ENCODE assay signal across 17 cellular contexts in the genomic region with DNA sequence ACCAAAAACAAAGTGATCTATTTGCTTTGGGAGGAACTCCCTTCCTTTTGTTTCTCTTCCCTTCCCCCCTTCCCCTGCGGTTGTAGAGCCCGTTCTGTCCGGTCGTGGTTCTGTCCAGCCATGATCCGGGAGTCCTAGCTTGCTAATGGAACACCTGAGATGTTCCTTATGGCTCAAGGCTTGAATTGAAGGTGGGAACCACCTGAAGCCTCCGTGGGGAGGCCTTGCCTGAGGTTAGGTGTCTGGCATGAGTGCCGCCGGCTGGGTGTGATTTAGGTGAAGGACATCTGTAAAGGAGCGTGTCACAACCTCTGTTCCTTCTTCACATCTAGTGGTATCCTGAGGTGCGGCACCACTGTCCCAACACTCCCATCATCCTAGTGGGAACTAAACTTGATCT. TPM values are rescaled to one million over a fixed set of nuclear protein-coding genes. Genes with fewer than 3 reads are reported as not detected.
DNase-seq lines count a peak whose midpoint lies in the region; ATAC-seq and TF ChIP-seq lines count a peak whose summit lies in the region.
"Had no signal": no experiment of that assay in that cellular context is flagged by ENCODE, and none has a peak within 500 bp of the region (broad histone marks: within the 10 kb centered on the region; RNA-seq: fewer than 3 reads in every experiment).

No MANE protein-coding gene starts in this region.

- H3K27ac Mint-ChIP-seq in activated CD4-positive, alpha-beta T cell treated with anti-CD3 and anti-CD28 coated beads, Interleukin-2, amount 10 ng/mL, durations not matched to agents 7 days and 5 days, result peak overlapping the region; percentile 19
- H3K27ac Mint-ChIP-seq in WTC11, result peak overlapping the region; percentile 74
- peak overlapping the region; percentile 26 for H3K27ac Mint-ChIP-seq in glutamatergic neuron (ENCODE audit: unreplicated experiment)
- H3K27ac Mint-ChIP-seq: B cell had no signal

- H3K4me3 Mint-ChIP-seq in activated CD4-positive, alpha-beta T cell treated with anti-CD3 and anti-CD28 coated beads, Interleukin-2, amount 10 ng/mL, durations not matched to agents 7 days and 5 days, result no peak overlapping the region
- no peak overlapping the region for H3K4me3 Mint-ChIP-seq in WTC11
- H3K4me3 Mint-ChIP-seq in glutamatergic neuron (ENCODE audit: unreplicated experiment), result no peak overlapping the region
- H3K4me3 Mint-ChIP-seq: B cell; CD4-positive, alpha-beta memory T cell had no signal

- no peak for TF ChIP-seq POLR2A in spleen (IDR thresholded peaks at IDR 0.05)

- CTCF ChIA-PET in activated CD4-positive, alpha-beta T cell treated with anti-CD3 and anti-CD28 coated beads, Interleukin-2, amount 10 ng/mL, durations not matched to agents 7 days and 5 days (lab: Charles Lee), result interaction anchor here (0.6 kb wide), 1 partner anchor 22 kb away, joined by 4 read pairs; no protein-coding TSS in a partner anchor
- CTCF ChIA-PET in WTC11 (lab: Charles Lee), result no interaction called here

- peak overlapping the region in 3 of 8 donors; percentile 54 to 82 (median 61) for H3K27ac ChIP-seq in spleen
- H3K27ac ChIP-seq in aorta (ENCODE audit: low read depth in 1 of 2, low read length in 2 of 2), result no peak overlapping the region
- H3K27ac ChIP-seq: 22Rv1 had no signal

- no peaks in the 10 kb centered on the region for H3K9me3 ChIP-seq in spleen
- H3K9me3 ChIP-seq in aorta (ENCODE audit: control insufficient read depth, low read length), result no peaks in the 10 kb centered on the region

- peaks cover 13% of the 10 kb centered on the region for H3K4me1 Mint-ChIP-seq in activated CD4-positive, alpha-beta T cell treated with anti-CD3 and anti-CD28 coated beads, Interleukin-2, amount 10 ng/mL, durations not matched to agents 7 days and 5 days
- H3K4me1 Mint-ChIP-seq in WTC11, result peaks cover 15% of the 10 kb centered on the region
- peaks cover 13% of the 10 kb centered on the region for H3K4me1 Mint-ChIP-seq in glutamatergic neuron (ENCODE audit: low read depth, unreplicated experiment)

- POLR2A ChIA-PET in activated CD4-positive, alpha-beta T cell treated with anti-CD3 and anti-CD28 coated beads, Interleukin-2, amount 10 ng/mL, durations not matched to agents 7 days and 5 days (lab: Charles Lee), result no interaction called here
- POLR2A ChIA-PET in WTC11 (lab: Charles Lee), result no interaction called here

- no peaks in the 10 kb centered on the region for H3K9me3 Mint-ChIP-seq in activated CD4-positive, alpha-beta T cell treated with anti-CD3 and anti-CD28 coated beads, Interleukin-2, amount 10 ng/mL, durations not matched to agents 7 days and 5 days
- H3K9me3 Mint-ChIP-seq in WTC11 (no peaks in the 10 kb centered on the region), glutamatergic neuron (ENCODE audit: unreplicated experiment) (peaks cover 3% of the 10 kb centered on the region)
- H3K9me3 Mint-ChIP-seq: CD4-positive, alpha-beta memory T cell had no signal

- TF ChIP-seq CTCF in WTC11 (IDR thresholded peaks at IDR 0.05) (no peak), glutamatergic neuron (IDR thresholded peaks at IDR 0.05; ENCODE audit: partially characterized antibody, unreplicated experiment) (no peak), spleen (IDR thresholded peaks at IDR 0.05 in 8 of 11, conservative IDR thresholded peaks at IDR 0.05 in 3 of 11) (no peak), GM13976 (IDR thresholded peaks at IDR 0.05; ENCODE audit: borderline replicate concordance, control extremely low read depth, extremely low read depth, insufficient read depth, missing control alignments) (no peak)

- H3K36me3 ChIP-seq in spleen (peaks cover 3 to 93% (median 67%) of the 10 kb centered on the region in 6 donors), aorta (ENCODE audit: control insufficient read depth in 1 of 2, insufficient read depth in 2 of 2, low read length in 1 of 2) (peaks cover 0 to 9% of the 10 kb centered on the region in 2 donors)

- peaks cover 35% of the 10 kb centered on the region for H3K36me3 Mint-ChIP-seq in activated CD4-positive, alpha-beta T cell treated with anti-CD3 and anti-CD28 coated beads, Interleukin-2, amount 10 ng/mL, durations not matched to agents 7 days and 5 days (ENCODE audit: low read depth)
- H3K36me3 Mint-ChIP-seq in WTC11 (peaks cover 46% of the 10 kb centered on the region), glutamatergic neuron (ENCODE audit: unreplicated experiment) (no peaks in the 10 kb centered on the region)

- H3K27me3 Mint-ChIP-seq in activated CD4-positive, alpha-beta T cell treated with anti-CD3 and anti-CD28 coated beads, Interleukin-2, amount 10 ng/mL, durations not matched to agents 7 days and 5 days, result no peaks in the 10 kb centered on the region
- no peaks in the 10 kb centered on the region for H3K27me3 Mint-ChIP-seq in WTC11 (ENCODE audit: low read depth)
- H3K27me3 Mint-ChIP-seq in glutamatergic neuron (ENCODE audit: unreplicated experiment), result peaks cover 3% of the 10 kb centered on the region
- H3K27me3 Mint-ChIP-seq: B cell; CD4-positive, alpha-beta memory T cell had no signal

- no peaks in the 10 kb centered on the region for H3K27me3 ChIP-seq in spleen (replicated peaks in 1 of 7)
- H3K27me3 ChIP-seq in aorta (ENCODE audit: control insufficient read depth in 1 of 2, insufficient read depth in 2 of 2, low read length in 1 of 2), result no peaks in the 10 kb centered on the region

- ATAC-seq in WTC11 (no peak), aorta (ENCODE audit: low FRiP score) (no peak), HG03439 (IDR thresholded peaks at IDR 0.05; ENCODE audit: unreplicated experiment) (no peak)

- no peak for DNase-seq in activated CD4-positive, alpha-beta T cell treated with anti-CD3 and anti-CD28 coated beads, Interleukin-2, amount 10 ng/mL, durations not matched to agents 7 days and 5 days
- no peak for DNase-seq in activated CD4-positive, alpha-beta T cell treated with anti-CD3 and anti-CD28 coated beads, Interleukin-2, amount 50 U/mL, for 1 hour
- no peak for DNase-seq in WTC11 (ENCODE audit: low spot score)
- no peak for DNase-seq in glutamatergic neuron
- peak; percentile 54 for DNase-seq in spleen
- DNase-seq in GM13976 (ENCODE audit: low spot score), result no peak
- no peak for DNase-seq in aorta
- DNase-seq: CD4-positive, alpha-beta memory T cell; DMS79 treated with DMSO at 0.1 percent for 48 hours; GOT3; KBM-7; NCI-H1436 treated with DMSO at 0.1 percent for 48 hours; NCI-H2029 treated with DMSO at 0.1 percent for 48 hours; NCI-H748 treated with DMSO at 0.1 percent for 48 hours had no signal

- intact Hi-C loops in spleen (cut with DNase I; ENCODE audit: low total_unique reads) (no loop called here), aorta (cut with DNase I) (no loop called here)

- WGBS in spleen, 5 donors, result 87 to 94% (median 90%) methylated on average over 10 of the region's 10 CpGs
- 88 to 90% methylated on average over 10 of the region's 10 CpGs for whole genome bisulfite sequencing in aorta, 2 donors

- in situ Hi-C loops in GM13976 (cut with MboI; ENCODE audit: low sequenced_read_pairs, unreplicated experiment), result no loop called here

- H3K4me3 ChIP-seq in spleen (no peak overlapping the region), aorta (ENCODE audit: low read length in 2 of 2) (no peak overlapping the region)

- H3K4me1 ChIP-seq in spleen, result peaks cover 10 to 55% (median 36%) of the 10 kb centered on the region in 6 donors
- H3K4me1 ChIP-seq in aorta (ENCODE audit: control insufficient read depth in 1 of 2, insufficient read depth in 2 of 2, low read length in 2 of 2), result no peaks in the 10 kb centered on the region

RNA-seq across cellular contexts. Expression of a gene that starts 27.2 kb away (rescaled TPM):
- total RNA-seq in activated CD4-positive, alpha-beta T cell treated with anti-CD3 and anti-CD28 coated beads, Interleukin-2, amount 10 ng/mL, durations not matched to agents 7 days and 5 days, result 100 to 1,000 TPM; 170 to 187 TPM
- total RNA-seq in WTC11 (2021), result 260 to 281 TPM (median 260 TPM) in 3 replicates
- 172 TPM for total RNA-seq in glutamatergic neuron (ENCODE audit: unreplicated experiment)
- total RNA-seq in spleen, result 100 to 1,000 TPM; 135 to 200 (median 174) TPM
- 100 to 1,000 TPM; 137 to 185 (median 162) TPM for polyA plus RNA-seq in spleen
- 100 to 1,000 TPM; 216 to 217 TPM for total RNA-seq in aorta
- 100 to 1,000 TPM; 234 to 235 TPM for polyA plus RNA-seq in aorta

RNA-seq across cellular contexts. Expression of a gene that starts 46.2 kb away (rescaled TPM):
- 10 to 100 TPM; 18.3 to 22.4 TPM for total RNA-seq in activated CD4-positive, alpha-beta T cell treated with anti-CD3 and anti-CD28 coated beads, Interleukin-2, amount 10 ng/mL, durations not matched to agents 7 days and 5 days
- total RNA-seq in WTC11 (2021), result 32.7 to 38.7 TPM (median 33.6 TPM) in 3 replicates
- 63.2 TPM for total RNA-seq in glutamatergic neuron (ENCODE audit: unreplicated experiment)
- total RNA-seq in spleen, result 10 to 100 TPM; 14.4 to 35.1 (median 25.3) TPM
- 10 to 100 TPM in 2 of 3 donors, 1 to 10 TPM in 1; 7.2 to 29.2 (median 18.4) TPM for polyA plus RNA-seq in spleen
- total RNA-seq in aorta, result 10 to 100 TPM; 15.5 to 19.7 TPM
- polyA plus RNA-seq in aorta, result 10 to 100 TPM in 1 of 2 donors, 1 to 10 TPM in 1; 3.6 to 18.0 TPM

RNA-seq across cellular contexts. Expression of a gene that starts 52.8 kb away (rescaled TPM):
- 10 to 100 TPM; 11.2 to 17.2 TPM for total RNA-seq in activated CD4-positive, alpha-beta T cell treated with anti-CD3 and anti-CD28 coated beads, Interleukin-2, amount 10 ng/mL, durations not matched to agents 7 days and 5 days
- 20.0 to 22.5 TPM (median 21.6 TPM) in 3 replicates for total RNA-seq in WTC11 (2021)
- total RNA-seq in glutamatergic neuron (ENCODE audit: unreplicated experiment), result 25.9 TPM
- 10 to 100 TPM; 10.5 to 14.6 (median 12.2) TPM for total RNA-seq in spleen
- polyA plus RNA-seq in spleen, result 10 to 100 TPM in 2 of 3 donors, 1 to 10 TPM in 1; 6.3 to 10.3 (median 10.2) TPM
- 10 to 100 TPM; 12.0 to 12.1 TPM for total RNA-seq in aorta
- 10 to 100 TPM; 10.8 to 14.0 TPM for polyA plus RNA-seq in aorta

Comparison
In these comparisons a context has a peak if more than half of its experiments do, and no peak if none do; other contexts are left out.
1. H3K27ac Mint-ChIP-seq: peak in every context shown above with its lines; median percentile 74 in WTC11; 26 in glutamatergic neuron; 19 in activated CD4-positive, alpha-beta T cell treated with anti-CD3 and anti-CD28 coated beads, Interleukin-2, amount 10 ng/mL, durations not matched to agents 7 days and 5 days.